In the genomic region with DNA sequence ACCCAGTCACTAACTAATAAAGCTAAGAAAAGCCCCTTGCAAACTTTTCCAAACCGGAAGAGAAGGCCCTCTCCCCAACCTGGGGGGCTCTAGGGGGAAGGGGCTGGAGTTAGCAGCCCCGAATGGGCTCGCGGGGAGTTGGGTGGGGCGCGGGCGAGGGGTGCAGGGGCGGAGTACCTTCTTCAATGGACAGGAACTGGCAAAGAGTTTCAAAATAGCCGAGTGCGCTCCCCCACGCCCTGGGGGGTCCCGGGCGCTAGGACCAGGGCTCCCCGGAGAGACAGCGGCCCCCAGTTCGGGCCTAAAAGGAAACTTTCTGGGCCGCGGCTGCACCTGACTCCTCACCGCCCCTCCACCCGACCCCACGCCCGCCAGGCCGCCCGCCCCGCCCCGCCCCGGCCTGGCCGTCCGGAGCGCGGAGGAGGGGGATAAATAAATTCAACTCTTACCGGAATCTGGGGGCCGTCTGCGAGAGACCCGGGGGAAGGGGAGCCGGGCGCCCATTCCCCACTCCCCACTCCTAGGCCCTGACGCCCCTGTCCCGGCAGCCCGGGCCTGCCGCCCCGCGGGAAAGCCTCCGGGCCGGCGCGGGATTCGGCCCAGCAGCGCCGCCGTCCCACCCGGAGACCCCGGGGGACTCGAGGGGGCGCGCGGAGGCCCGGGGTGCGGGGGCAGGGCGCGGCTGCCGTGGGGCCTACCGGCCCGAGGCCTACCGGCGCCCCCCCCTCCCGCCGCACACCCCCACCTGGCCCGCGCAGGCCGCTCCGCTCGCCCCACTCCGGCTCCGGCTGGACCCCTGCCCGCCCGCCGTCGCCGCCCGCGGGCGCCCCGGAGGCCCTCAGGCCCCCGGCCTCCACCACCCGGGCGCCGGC, we compare ENCODE assay signal across 8 cellular contexts.
A peak's percentile ranks its signal among the peaks of the same experiment; 100 is the strongest.
DNase-seq lines count a peak whose midpoint lies in the region; ATAC-seq and TF ChIP-seq lines count a peak whose summit lies in the region.

No MANE protein-coding gene starts in this region.

- H3K9me3 ChIP-seq in HAP-1 = no peaks in the 10 kb centered on the region
- H3K9me3 ChIP-seq in MM.1S (replicated peaks; ENCODE audit: insufficient read depth, low read length) = no peaks in the 10 kb centered on the region
- no peaks in the 10 kb centered on the region for H3K9me3 ChIP-seq in muscle layer of colon (ENCODE audit: low read length)

- ATAC-seq in GM18498 (IDR thresholded peaks at IDR 0.05; ENCODE audit: unreplicated experiment) = peak; percentile 36
- ATAC-seq in stimulated activated naive CD8-positive, alpha-beta T cell treated with anti-CD3 and anti-CD28 coated beads, Interleukin-15, amount 100 ng/mL, for 72 hours = peak; percentile 52

- in situ Hi-C loops in HAP-1 (cut with MboI; ENCODE audit: low sequenced_read_pairs) = no loop called here

- H3K9ac ChIP-seq in MM.1S (ENCODE audit: low read length) (peak overlapping the region; percentile 93), muscle layer of colon (ENCODE audit: low read length) (peak overlapping the region; percentile 78)

- no peaks in the 10 kb centered on the region for H3K27me3 Mint-ChIP-seq in stimulated activated naive CD8-positive, alpha-beta T cell treated with anti-CD3 and anti-CD28 coated beads, Interleukin-15, amount 100 ng/mL, for 72 hours

- no peaks in the 10 kb centered on the region for H3K27me3 ChIP-seq in HAP-1 (ENCODE audit: low read depth)
- H3K27me3 ChIP-seq in MM.1S (replicated peaks; ENCODE audit: insufficient read depth, low read length) = no peaks in the 10 kb centered on the region
- no peaks in the 10 kb centered on the region for H3K27me3 ChIP-seq in muscle layer of colon (ENCODE audit: control insufficient read depth in 1 of 2, insufficient read depth in 2 of 2, low read length in 2 of 2)

- H3K4me1 ChIP-seq in HAP-1 (peaks cover 25% of the 10 kb centered on the region), MM.1S (ENCODE audit: low read length) (peaks cover 18% of the 10 kb centered on the region), muscle layer of colon (ENCODE audit: insufficient read depth, low read length) (peaks cover 25% of the 10 kb centered on the region)

- no peaks in the 10 kb centered on the region for H3K9me3 Mint-ChIP-seq in stimulated activated naive CD8-positive, alpha-beta T cell treated with anti-CD3 and anti-CD28 coated beads, Interleukin-15, amount 100 ng/mL, for 72 hours

- DNase-seq in HAP-1 (ENCODE audit: low spot score in 2 of 2) (peak in 1 of 2 experiments; percentile 60), MM.1S (peak; percentile 28), activated T-cell treated with anti-CD3 and anti-CD28 coated beads for 24 hours (ENCODE audit: low read depth) (peak; percentile 20), epithelial cell of prostate (ENCODE audit: low read depth, low spot score) (no peak), SHP77 treated with DMSO at 0.1 percent for 48 hours (lab: John Stamatoyannopoulos, UW) (no peak)
- peak; percentile 58 to 64 for DNase-seq in stimulated activated naive CD8-positive, alpha-beta T cell treated with anti-CD3 and anti-CD28 coated beads, Interleukin-15, amount 100 ng/mL, for 72 hours

- H3K27ac ChIP-seq in MM.1S (ENCODE audit: low read length) (peak overlapping the region; percentile 94; the same call in 1 of the 2 replicates), epithelial cell of prostate (peak overlapping the region; percentile 97), muscle layer of colon (ENCODE audit: low read depth, low read length) (peak overlapping the region; percentile 99)

- H3K36me3 ChIP-seq in HAP-1 (replicated peaks) (no peaks in the 10 kb centered on the region; the same call in 1 of the 2 replicates), MM.1S (replicated peaks; ENCODE audit: insufficient read depth, low read length) (no peaks in the 10 kb centered on the region), muscle layer of colon (ENCODE audit: insufficient read depth, low read length) (no peaks in the 10 kb centered on the region)

- peak overlapping the region; percentile 99 for H3K4me3 Mint-ChIP-seq in stimulated activated naive CD8-positive, alpha-beta T cell treated with anti-CD3 and anti-CD28 coated beads, Interleukin-15, amount 100 ng/mL, for 72 hours

- peaks cover 6% of the 10 kb centered on the region; the same call in 1 of the 2 replicates for H4K20me1 ChIP-seq in MM.1S (ENCODE audit: insufficient read depth, low read length)

- H2AFZ ChIP-seq in MM.1S (ENCODE audit: low read length) = peak overlapping the region; percentile 52

- no peak for TF ChIP-seq CTCF in MM.1S (IDR thresholded peaks at IDR 0.05; ENCODE audit: low read length)

- H3K79me2 ChIP-seq in MM.1S (ENCODE audit: low read length) = peaks cover 71% of the 10 kb centered on the region

- H3K4me2 ChIP-seq in MM.1S (ENCODE audit: low read depth, low read length) = peak overlapping the region; percentile 96

- H3K27ac Mint-ChIP-seq in stimulated activated naive CD8-positive, alpha-beta T cell treated with anti-CD3 and anti-CD28 coated beads, Interleukin-15, amount 100 ng/mL, for 72 hours = peak overlapping the region; percentile 100

- H3K4me1 Mint-ChIP-seq in stimulated activated naive CD8-positive, alpha-beta T cell treated with anti-CD3 and anti-CD28 coated beads, Interleukin-15, amount 100 ng/mL, for 72 hours = peaks cover 35% of the 10 kb centered on the region

- peaks cover 17% of the 10 kb centered on the region for H3F3A ChIP-seq in MM.1S (ENCODE audit: insufficient read depth, low read length)

- H3K4me3 ChIP-seq in HAP-1 (peak overlapping the region; percentile 72), MM.1S (ENCODE audit: low read length) (peak overlapping the region; percentile 94), muscle layer of colon (ENCODE audit: low read depth in 1 of 2, low read length in 2 of 2) (peak overlapping the region; percentile 93 to 97)

- no peaks in the 10 kb centered on the region for H3K9me2 ChIP-seq in MM.1S (replicated peaks; ENCODE audit: insufficient read depth, low read length)

Comparison
In these comparisons a context has a peak if more than half of its experiments do, and no peak if none do; other contexts are left out.
1. DNase-seq: peak in MM.1S (single experiment), activated T-cell treated with anti-CD3 and anti-CD28 coated beads for 24 hours (single experiment) and stimulated activated naive CD8-positive, alpha-beta T cell treated with anti-CD3 and anti-CD28 coated beads, Interleukin-15, amount 100 ng/mL, for 72 hours (2 of 2); none in epithelial cell of prostate (single experiment) and SHP77 treated with DMSO at 0.1 percent for 48 hours (single experiment).
2. Peak in every context shown above with its lines, with median percentiles within 50 percentile points of each other: H3K4me3 ChIP-seq and H3K27ac ChIP-seq.